13 cellular contexts compared by ENCODE assay signal in genomic region chr4:2432991-2433530, GRCh38. TPM values are rescaled to one million over a fixed set of nuclear protein-coding genes. Genes with fewer than 3 reads are reported as not detected.
A peak's percentile ranks its signal among the peaks of the same experiment; 100 is the strongest.
DNase-seq lines count a peak whose midpoint lies in the region; ATAC-seq, FAIRE-seq and TF ChIP-seq lines count a peak whose summit lies in the region.
"Had no signal": no experiment of that assay in that cellular context is flagged by ENCODE, and none has a peak within 500 bp of the region (broad histone marks: within the 10 kb centered on the region; RNA-seq: fewer than 3 reads in every experiment).

No MANE protein-coding gene starts in this region.

- no peaks in the 10 kb centered on the region for H3K4me1 Mint-ChIP-seq in activated naive CD4-positive, alpha-beta T cell treated with anti-CD3 and anti-CD28 coated beads, Interleukin-2, amount 10 ng/mL, durations not matched to agents 7 days and 5 days

- H3K79me1 ChIP-seq in IMR-90 (ENCODE audit: low read depth in 1 of 2, low read length in 2 of 2) = no peaks in the 10 kb centered on the region

- no peak for FAIRE-seq in HepG2 (lab: Jason Lieb, UNC)

- H3K4me3 ChIP-seq in IMR-90 (ENCODE audit: insufficient read depth, low read depth, low read length) (no peak overlapping the region), HepG2 (replicated peaks in 1 of 3; ENCODE audit: insufficient read depth in 1 of 3, low read depth in 2 of 3, low read length in 3 of 3) (0 out of 6 replicates have a peak overlapping the region, but pooled peaks of 1 of the 3 experiments have one; percentile 4)

- H2BK20ac ChIP-seq in IMR-90 (ENCODE audit: low read depth, low read length) = no peak overlapping the region

- H3K27me3 Mint-ChIP-seq in activated naive CD4-positive, alpha-beta T cell treated with anti-CD3 and anti-CD28 coated beads, Interleukin-2, amount 10 ng/mL, durations not matched to agents 7 days and 5 days = peaks cover 29% of the 10 kb centered on the region

- H3K4me1 ChIP-seq in IMR-90 (ENCODE audit: control insufficient read depth, insufficient read depth, low read length) (peaks cover 7% of the 10 kb centered on the region), HepG2 (ENCODE audit: insufficient read depth, low read length) (peaks cover 29% of the 10 kb centered on the region)

- H3K27ac Mint-ChIP-seq in activated naive CD4-positive, alpha-beta T cell treated with anti-CD3 and anti-CD28 coated beads, Interleukin-2, amount 10 ng/mL, durations not matched to agents 7 days and 5 days = no peak overlapping the region
- H3K27ac Mint-ChIP-seq: natural killer cell had no signal

- peaks cover 2% of the 10 kb centered on the region; the same call in 1 of the 2 replicates for H3K27me3 ChIP-seq in IMR-90 (ENCODE audit: control insufficient read depth, insufficient read depth, low read length)
- peaks cover 9 to 53% of the 10 kb centered on the region in 2 experiments; a peak in 4 of 5 replicates for H3K27me3 ChIP-seq in HepG2 (ENCODE audit: control insufficient read depth in 1 of 2, insufficient read depth in 2 of 2, low read length in 2 of 2)

- H2BK15ac ChIP-seq in IMR-90 (ENCODE audit: low read depth, low read length) = no peak overlapping the region

- H3K23ac ChIP-seq in IMR-90 (ENCODE audit: low read depth, low read length) = no peak overlapping the region

- H3K36me3 ChIP-seq in IMR-90 (ENCODE audit: control insufficient read depth, insufficient read depth, low read length) = no peaks in the 10 kb centered on the region
- no peaks in the 10 kb centered on the region for H3K36me3 ChIP-seq in HepG2 (replicated peaks in 1 of 2; ENCODE audit: control insufficient read depth in 1 of 2, insufficient read depth in 2 of 2, low read length in 2 of 2)

- H3K9ac ChIP-seq in IMR-90 (ENCODE audit: low read depth, low read length) (no peak overlapping the region), HepG2 (ENCODE audit: insufficient read depth, low read depth, low read length) (no peak overlapping the region)

- no peak overlapping the region for H2BK120ac ChIP-seq in IMR-90 (ENCODE audit: low read depth, low read length)

- H3K18ac ChIP-seq in IMR-90 (ENCODE audit: low read depth, low read length) = no peak overlapping the region

- no peak overlapping the region for H3K14ac ChIP-seq in IMR-90 (replicated peaks; ENCODE audit: low read depth, low read length)

- TF ChIP-seq EP300 in HepG2 (IDR thresholded peaks at IDR 0.05; ENCODE audit: low read depth in 2 of 2, low read length in 2 of 2) (no peak), HepG2 (CRISPR knock-in tag; IDR thresholded peaks at IDR 0.05; ENCODE audit: borderline replicate concordance) (no peak)

- no peaks in the 10 kb centered on the region for H3K79me2 ChIP-seq in HepG2 (ENCODE audit: insufficient read depth, low read length)

- H2BK5ac ChIP-seq in IMR-90 (ENCODE audit: low read depth, low read length, poor library complexity, severe bottlenecking) = no peak overlapping the region

- in situ Hi-C loops in IMR-90 (cut with MboI; ENCODE audit: low sequenced_read_pairs) = no loop called here
- in situ Hi-C loops in HepG2 (cut with HindIII; ENCODE audit: extremely low pct_ligation_motif_present, low pct_unique_long_range_greater_than_20kb) = no loop called here

- H3K9me1 ChIP-seq in IMR-90 (ENCODE audit: insufficient read depth, low read length) = 0 out of 2 replicates have a peak, but pooled peaks cover 3% of the 10 kb centered on the region

- H3K36me3 Mint-ChIP-seq in activated naive CD4-positive, alpha-beta T cell treated with anti-CD3 and anti-CD28 coated beads, Interleukin-2, amount 10 ng/mL, durations not matched to agents 7 days and 5 days = no peaks in the 10 kb centered on the region
- H3K36me3 Mint-ChIP-seq: natural killer cell had no signal

- no peak for TF ChIP-seq RAD21 in IMR-90 (IDR thresholded peaks at IDR 0.05; ENCODE audit: low read length)
- no peak for TF ChIP-seq RAD21 in HepG2 (CRISPR knock-in tag; IDR thresholded peaks at IDR 0.05)

- WGBS in IMR-90 (ENCODE audit: extremely low coverage in 2 of 2, insufficient read length in 1 of 2), 2 experiments = 60% methylated on average over 1 of the region's 20 CpGs; no CpG with 5 or more reads in 1 of the 2 experiments
- no CpG with 5 or more reads among the region's 20 CpGs for WGBS in HepG2 (ENCODE audit: low lambda C conversion rate)

- H3K56ac ChIP-seq in IMR-90 (ENCODE audit: extremely low read depth, insufficient read depth, low read length) = no peak overlapping the region

- BruUV-seq in IMR-90 (replicated peaks; lab: Mats Ljungman, UMichigan) = no TSS peak
- BruUV-seq in HepG2 (replicated peaks; lab: Mats Ljungman, UMichigan) = no TSS peak

- TF ChIP-seq POLR2A in IMR-90 (IDR thresholded peaks at IDR 0.05; ENCODE audit: low read depth, low read length) (no peak), HepG2 (IDR thresholded peaks at IDR 0.05; ENCODE audit: insufficient read depth in 1 of 2, low read depth in 2 of 2, low read length in 2 of 2) (no peak)

- no peaks in the 10 kb centered on the region for H3K9me3 Mint-ChIP-seq in activated naive CD4-positive, alpha-beta T cell treated with anti-CD3 and anti-CD28 coated beads, Interleukin-2, amount 10 ng/mL, durations not matched to agents 7 days and 5 days
- H3K9me3 Mint-ChIP-seq: natural killer cell had no signal

- H2AFZ ChIP-seq in IMR-90 (replicated peaks; ENCODE audit: low read length, poor library complexity) (peak overlapping the region; percentile 58), HepG2 (ENCODE audit: low read length) (no peak overlapping the region)

- no peak overlapping the region for H3K27ac ChIP-seq in IMR-90 (ENCODE audit: insufficient read depth, low read length)
- no peak overlapping the region for H3K27ac ChIP-seq in HepG2 (ENCODE audit: extremely low read length, insufficient read depth, low read length)

- H4K8ac ChIP-seq in IMR-90 (ENCODE audit: low read depth in 2 of 2, low read length in 2 of 2) = no peak overlapping the region; a peak in 1 of 4 replicates

- H4K91ac ChIP-seq in IMR-90 (ENCODE audit: insufficient read depth, low read depth, low read length) = no peak overlapping the region

- no peak overlapping the region for H2AK9ac ChIP-seq in IMR-90 (replicated peaks; ENCODE audit: low read depth, low read length, poor library complexity)

- no peak for TF ChIP-seq CTCF in IMR-90 (conservative IDR thresholded peaks at IDR 0.05; ENCODE audit: low read depth, low read length)
- TF ChIP-seq CTCF in HepG2 (CRISPR knock-in tag; IDR thresholded peaks at IDR 0.05) = no peak

- peak; percentile 54 for DNase-seq in A172 (ENCODE audit: low spot score)
- peak; percentile 64 for DNase-seq in IMR-90
- peak; percentile 81 for DNase-seq in cerebellum (ENCODE audit: low spot score)
- DNase-seq in HepG2 (ENCODE audit: low spot score) = no peak
- DNase-seq in activated naive CD4-positive, alpha-beta T cell treated with anti-CD3 and anti-CD28 coated beads, Interleukin-2, amount 10 ng/mL, durations not matched to agents 7 days and 5 days = no peak
- no peak for DNase-seq in mucosa of gallbladder (ENCODE audit: low spot score)
- DNase-seq: activated naive CD4-positive, alpha-beta T cell treated with Interleukin-2 at 50 U/mL for 16 hours; GF-D8; natural killer cell; NCI-H526; stimulated activated CD4-positive, alpha-beta T cell treated with anti-CD3 and anti-CD28 coated beads, Interleukin-2, amount 100 ng/mL, for 24 hours had no signal

- H3K4ac ChIP-seq in IMR-90 (ENCODE audit: low read depth, low read length) = no peak overlapping the region

- no peak overlapping the region for H3K4me2 ChIP-seq in IMR-90 (ENCODE audit: low read depth, low read length)
- no peak overlapping the region for H3K4me2 ChIP-seq in HepG2 (ENCODE audit: low read depth, low read length)

- peaks cover 4% of the 10 kb centered on the region; the same call in 1 of the 2 replicates for H3K9me3 ChIP-seq in IMR-90 (ENCODE audit: control insufficient read depth, insufficient read depth, low read length)
- H3K9me3 ChIP-seq in HepG2 (ENCODE audit: low read length) = no peaks in the 10 kb centered on the region

- intact Hi-C loops in IMR-90 (cut with micrococcal nuclease) = no loop called here
- intact Hi-C loops in HepG2 (cut with micrococcal nuclease; ENCODE audit: unreplicated experiment) = no loop called here

- POLR2A ChIA-PET in IMR-90 (lab: Charles Lee; ENCODE audit: unreplicated experiment) = no interaction called here
- POLR2A ChIA-PET in HepG2 (lab: Yijun Ruan, JAX) = no interaction called here

- dilution Hi-C loops in IMR-90 (cut with HindIII; ENCODE audit: low sequenced_read_pairs, unreplicated experiment) = no loop called here

- CTCF ChIA-PET in IMR-90 (lab: Yijun Ruan, JAX) = no interaction called here
- CTCF ChIA-PET in HepG2 (lab: Yijun Ruan, JAX; ENCODE audit: low intra/inter-chr PET ratio, low total read pairs) = no interaction called here
- CTCF ChIA-PET in activated naive CD4-positive, alpha-beta T cell treated with anti-CD3 and anti-CD28 coated beads, Interleukin-2, amount 10 ng/mL, durations not matched to agents 7 days and 5 days (lab: Charles Lee) = interaction anchor here (2.4 kb wide), 1 partner anchor 9 kb away, joined by 7 read pairs; no protein-coding TSS in a partner anchor

- peaks cover 7% of the 10 kb centered on the region for H4K20me1 ChIP-seq in IMR-90 (ENCODE audit: insufficient read depth, low read length)
- no peaks in the 10 kb centered on the region for H4K20me1 ChIP-seq in HepG2 (ENCODE audit: insufficient read depth, low read length)

- no peak overlapping the region for H2AK5ac ChIP-seq in IMR-90 (ENCODE audit: low read depth, low read length)

- H4K5ac ChIP-seq in IMR-90 (ENCODE audit: low read depth, low read length) = no peak overlapping the region

- ATAC-seq in IMR-90 (ENCODE audit: low read depth) (peak; percentile 90), HepG2 (peak; percentile 13; the same call in 2 of the 3 replicates), HG03432 (IDR thresholded peaks at IDR 0.05; ENCODE audit: unreplicated experiment) (no peak), HG03097 (IDR thresholded peaks at IDR 0.05; ENCODE audit: low FRiP score, unreplicated experiment) (no peak)
- ATAC-seq: natural killer cell had no signal

- no peak overlapping the region for H3K4me3 Mint-ChIP-seq in activated naive CD4-positive, alpha-beta T cell treated with anti-CD3 and anti-CD28 coated beads, Interleukin-2, amount 10 ng/mL, durations not matched to agents 7 days and 5 days
- H3K4me3 Mint-ChIP-seq: natural killer cell had no signal

RNA-seq across cellular contexts. Expression of gene CFAP99, which starts 14.3 kb away (rescaled TPM):
- not detected in 2 replicates for total RNA-seq in A172 (2014; rRNA removed; shearing (Covaris generic))
- total RNA-seq in IMR-90 (2012; rRNA removed) (not detected in 2 replicates), cerebellum (0.45 TPM), HepG2 (2016; rRNA removed; fragmentation: Illumina TruSeq; extraction: Trizol) (not detected in 2 replicates), mucosa of gallbladder (1.3 TPM)
- polyA plus RNA-seq in IMR-90 (2012; rRNA removed) (not detected in 2 replicates), HepG2 (2011; rRNA removed) (0.07 TPM in 1 of 2 replicates, not detected in the other)
- polyA plus RNA-seq in IMR-90 (2012; cell fraction: cytosol; rRNA removed) = not detected in 2 replicates
- polyA plus RNA-seq in IMR-90 (2012; cell fraction: nucleus; rRNA removed; ENCODE audit: low replicate concordance) = not detected in 2 replicates
- not detected in 2 replicates for total RNA-seq in HepG2 (2016; cell fraction: cytosol; rRNA removed; fragmentation: Illumina TruSeq; extraction: Trizol; ENCODE audit: low read depth)
- not detected in 2 replicates for total RNA-seq in HepG2 (2016; cell fraction: insoluble cytoplasmic fraction; rRNA removed; fragmentation: Illumina TruSeq; extraction: Trizol)
- not detected in 2 replicates for total RNA-seq in HepG2 (2016; cell fraction: membrane; rRNA removed; fragmentation: Illumina TruSeq; extraction: Trizol)
- not detected in 2 replicates for total RNA-seq in HepG2 (2016; cell fraction: nucleus; rRNA removed; fragmentation: Illumina TruSeq; extraction: Trizol)
- polyA plus RNA-seq in HepG2 (2011; cell fraction: cytosol; rRNA removed) = 0.07 TPM in 1 of 2 replicates, not detected in the other
- 0.29 TPM in 1 of 2 replicates, not detected in the other for polyA plus RNA-seq in HepG2 (2011; cell fraction: nucleus; rRNA removed)
- not detected in 2 replicates for polyA plus RNA-seq in HepG2 (2012)
- not detected in 2 replicates for polyA plus RNA-seq in HepG2 (2016; cell fraction: cytosol; fragmentation: Illumina TruSeq; extraction: Trizol; ENCODE audit: low read depth)
- not detected in 2 replicates for polyA plus RNA-seq in HepG2 (2016; cell fraction: insoluble cytoplasmic fraction; fragmentation: Illumina TruSeq; extraction: Trizol; ENCODE audit: low read depth)
- polyA plus RNA-seq in HepG2 (2016; cell fraction: membrane; fragmentation: Illumina TruSeq; extraction: Trizol; ENCODE audit: low read depth) = not detected in 2 replicates
- polyA plus RNA-seq in HepG2 (2016; cell fraction: nucleus; fragmentation: Illumina TruSeq; extraction: Trizol; ENCODE audit: insufficient read depth, low read depth) = not detected in 2 replicates
- polyA minus RNA-seq in HepG2 (2011; rRNA and poly(A)+ RNA removed; ENCODE audit: low replicate concordance) = not detected in 2 replicates
- not detected in 2 replicates for polyA minus RNA-seq in HepG2 (2011; cell fraction: cytosol; rRNA and poly(A)+ RNA removed)
- polyA minus RNA-seq in HepG2 (2011; cell fraction: nucleus; rRNA and poly(A)+ RNA removed) = not detected in 2 replicates
- total RNA-seq: natural killer cell had no signal

RNA-seq across cellular contexts. Expression of gene ZFYVE28, which starts 14.6 kb away (rescaled TPM):
- total RNA-seq in A172 (2014; rRNA removed; shearing (Covaris generic)) = 0.89 and 3.4 TPM in 2 replicates
- total RNA-seq in IMR-90 (2012; rRNA removed) (0.36 and 0.56 TPM in 2 replicates), cerebellum (5.7 TPM), HepG2 (2016; rRNA removed; fragmentation: Illumina TruSeq; extraction: Trizol) (0.22 and 0.24 TPM in 2 replicates), mucosa of gallbladder (31.1 TPM)
- polyA plus RNA-seq in IMR-90 (2012; rRNA removed) (1.2 and 1.4 TPM in 2 replicates), HepG2 (2011; rRNA removed) (0.12 and 0.30 TPM in 2 replicates)
- polyA plus RNA-seq in IMR-90 (2012; cell fraction: cytosol; rRNA removed) = 0.14 and 0.92 TPM in 2 replicates
- polyA plus RNA-seq in IMR-90 (2012; cell fraction: nucleus; rRNA removed; ENCODE audit: low replicate concordance) = 2.8 and 3.8 TPM in 2 replicates
- total RNA-seq in HepG2 (2016; cell fraction: cytosol; rRNA removed; fragmentation: Illumina TruSeq; extraction: Trizol; ENCODE audit: low read depth) = not detected in 2 replicates
- 0.13 and 0.19 TPM in 2 replicates for total RNA-seq in HepG2 (2016; cell fraction: insoluble cytoplasmic fraction; rRNA removed; fragmentation: Illumina TruSeq; extraction: Trizol)
- 0.14 and 0.22 TPM in 2 replicates for total RNA-seq in HepG2 (2016; cell fraction: membrane; rRNA removed; fragmentation: Illumina TruSeq; extraction: Trizol)
- 0.25 TPM in 1 of 2 replicates, not detected in the other for total RNA-seq in HepG2 (2016; cell fraction: nucleus; rRNA removed; fragmentation: Illumina TruSeq; extraction: Trizol)
- 0.09 TPM in 2 replicates for polyA plus RNA-seq in HepG2 (2011; cell fraction: cytosol; rRNA removed)
- 0.69 and 1.4 TPM in 2 replicates for polyA plus RNA-seq in HepG2 (2011; cell fraction: nucleus; rRNA removed)
- polyA plus RNA-seq in HepG2 (2012) = 0.04 and 0.31 TPM in 2 replicates
- polyA plus RNA-seq in HepG2 (2016; cell fraction: cytosol; fragmentation: Illumina TruSeq; extraction: Trizol; ENCODE audit: low read depth) = 0.03 and 0.14 TPM in 2 replicates
- 0.22 and 0.24 TPM in 2 replicates for polyA plus RNA-seq in HepG2 (2016; cell fraction: insoluble cytoplasmic fraction; fragmentation: Illumina TruSeq; extraction: Trizol; ENCODE audit: low read depth)
- not detected in 2 replicates for polyA plus RNA-seq in HepG2 (2016; cell fraction: membrane; fragmentation: Illumina TruSeq; extraction: Trizol; ENCODE audit: low read depth)
- 0.19 and 0.61 TPM in 2 replicates for polyA plus RNA-seq in HepG2 (2016; cell fraction: nucleus; fragmentation: Illumina TruSeq; extraction: Trizol; ENCODE audit: insufficient read depth, low read depth)
- 0.72 and 3.2 TPM in 2 replicates for polyA minus RNA-seq in HepG2 (2011; rRNA and poly(A)+ RNA removed; ENCODE audit: low replicate concordance)
- polyA minus RNA-seq in HepG2 (2011; cell fraction: cytosol; rRNA and poly(A)+ RNA removed) = 0.26 TPM in 1 of 2 replicates, not detected in the other
- 0.52 TPM in 1 of 2 replicates, not detected in the other for polyA minus RNA-seq in HepG2 (2011; cell fraction: nucleus; rRNA and poly(A)+ RNA removed)

RNA-seq across cellular contexts. Expression of gene RNF4, which starts 35.8 kb away (rescaled TPM):
- 50.8 and 55.6 TPM in 2 replicates for total RNA-seq in A172 (2014; rRNA removed; shearing (Covaris generic))
- total RNA-seq in IMR-90 (2012; rRNA removed) (63.8 and 64.4 TPM in 2 replicates), cerebellum (45.0 TPM), HepG2 (2016; rRNA removed; fragmentation: Illumina TruSeq; extraction: Trizol) (38.1 and 46.7 TPM in 2 replicates), mucosa of gallbladder (52.3 TPM)
- polyA plus RNA-seq in IMR-90 (2012; rRNA removed) (70.1 and 73.8 TPM in 2 replicates), HepG2 (2011; rRNA removed) (40.3 and 45.1 TPM in 2 replicates)
- 35.3 and 42.3 TPM in 2 replicates for polyA plus RNA-seq in IMR-90 (2012; cell fraction: cytosol; rRNA removed)
- 35.1 and 60.0 TPM in 2 replicates for polyA plus RNA-seq in IMR-90 (2012; cell fraction: nucleus; rRNA removed; ENCODE audit: low replicate concordance)
- total RNA-seq in HepG2 (2016; cell fraction: cytosol; rRNA removed; fragmentation: Illumina TruSeq; extraction: Trizol; ENCODE audit: low read depth) = 16.3 and 17.2 TPM in 2 replicates
- 36.0 and 47.6 TPM in 2 replicates for total RNA-seq in HepG2 (2016; cell fraction: insoluble cytoplasmic fraction; rRNA removed; fragmentation: Illumina TruSeq; extraction: Trizol)
- total RNA-seq in HepG2 (2016; cell fraction: membrane; rRNA removed; fragmentation: Illumina TruSeq; extraction: Trizol) = 24.2 and 25.2 TPM in 2 replicates
- 34.8 and 37.0 TPM in 2 replicates for total RNA-seq in HepG2 (2016; cell fraction: nucleus; rRNA removed; fragmentation: Illumina TruSeq; extraction: Trizol)
- polyA plus RNA-seq in HepG2 (2011; cell fraction: cytosol; rRNA removed) = 34.5 and 42.3 TPM in 2 replicates
- polyA plus RNA-seq in HepG2 (2011; cell fraction: nucleus; rRNA removed) = 33.3 and 33.4 TPM in 2 replicates
- 27.9 and 28.2 TPM in 2 replicates for polyA plus RNA-seq in HepG2 (2012)
- 3.3 and 5.5 TPM in 2 replicates for polyA plus RNA-seq in HepG2 (2016; cell fraction: cytosol; fragmentation: Illumina TruSeq; extraction: Trizol; ENCODE audit: low read depth)
- polyA plus RNA-seq in HepG2 (2016; cell fraction: insoluble cytoplasmic fraction; fragmentation: Illumina TruSeq; extraction: Trizol; ENCODE audit: low read depth) = 45.3 and 46.1 TPM in 2 replicates
- 12.0 and 14.1 TPM in 2 replicates for polyA plus RNA-seq in HepG2 (2016; cell fraction: membrane; fragmentation: Illumina TruSeq; extraction: Trizol; ENCODE audit: low read depth)
- 33.1 and 33.8 TPM in 2 replicates for polyA plus RNA-seq in HepG2 (2016; cell fraction: nucleus; fragmentation: Illumina TruSeq; extraction: Trizol; ENCODE audit: insufficient read depth, low read depth)
- 65.3 and 74.2 TPM in 2 replicates for polyA minus RNA-seq in HepG2 (2011; rRNA and poly(A)+ RNA removed; ENCODE audit: low replicate concordance)
- polyA minus RNA-seq in HepG2 (2011; cell fraction: cytosol; rRNA and poly(A)+ RNA removed) = 36.1 and 36.8 TPM in 2 replicates
- 55.2 and 60.3 TPM in 2 replicates for polyA minus RNA-seq in HepG2 (2011; cell fraction: nucleus; rRNA and poly(A)+ RNA removed)

Comparison
In these comparisons a context has a peak if more than half of its experiments do, and no peak if none do; other contexts are left out.
1. DNase-seq: peak in A172 (single experiment), IMR-90 (single experiment) and cerebellum (single experiment); none in HepG2 (single experiment), activated naive CD4-positive, alpha-beta T cell treated with anti-CD3 and anti-CD28 coated beads, Interleukin-2, amount 10 ng/mL, durations not matched to agents 7 days and 5 days (single experiment) and mucosa of gallbladder (single experiment).
2. ATAC-seq: peak in IMR-90 (single experiment) and HepG2 (single experiment); none in HG03432 (single experiment) and HG03097 (single experiment).